ENCODE assay signal across 16 cellular contexts in the genomic region with DNA sequence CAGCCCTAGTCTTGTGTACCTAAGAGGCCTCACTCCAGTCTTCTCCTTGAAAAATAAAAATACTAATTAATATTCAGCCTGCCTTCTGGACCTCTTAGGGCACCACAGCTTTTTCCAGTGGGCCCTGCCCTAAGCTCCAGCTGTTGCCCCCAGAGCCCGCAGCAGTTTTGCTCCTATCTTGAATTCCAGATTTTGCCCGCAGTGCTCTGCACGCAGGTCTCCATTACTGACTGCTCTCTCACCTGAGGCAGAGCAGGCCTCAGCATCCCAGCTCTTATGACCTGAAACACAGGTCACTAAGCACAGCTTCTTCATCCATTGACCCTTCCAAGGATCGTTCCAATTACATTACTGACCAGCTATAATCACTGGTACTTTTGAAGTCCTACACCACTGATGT. TPM values are rescaled to one million over a fixed set of nuclear protein-coding genes. Genes with fewer than 3 reads are reported as not detected.
DNase-seq lines count a peak whose midpoint lies in the region; ATAC-seq and TF ChIP-seq lines count a peak whose summit lies in the region.
"Had no signal": no experiment of that assay in that cellular context is flagged by ENCODE, and none has a peak within 500 bp of the region (broad histone marks: within the 10 kb centered on the region; RNA-seq: fewer than 3 reads in every experiment).

No MANE protein-coding gene starts in this region.

- H2AFZ ChIP-seq in HCT116 (ENCODE audit: low read depth, low read length, poor library complexity, severe bottlenecking) (no peak overlapping the region), trophoblast cell (ENCODE audit: insufficient read depth, low read length, poor library complexity) (no peak overlapping the region)
- H2AFZ ChIP-seq: GM23248 had no signal

- peaks cover 10 to 24% of the 10 kb centered on the region in 2 experiments; a peak in 3 of 4 replicates for H3K36me3 ChIP-seq in HCT116 (ENCODE audit: control insufficient read depth in 1 of 2, insufficient read depth in 2 of 2, low read length in 2 of 2)
- H3K36me3 ChIP-seq in trophoblast cell (ENCODE audit: control insufficient read depth in 1 of 2, insufficient read depth in 2 of 2, low read length in 2 of 2): peaks cover 22 to 26% of the 10 kb centered on the region in 2 experiments

- TF ChIP-seq POLR2A in HCT116 (IDR thresholded peaks at IDR 0.05; ENCODE audit: borderline replicate concordance, extremely low read depth, insufficient read depth, insufficient read length): no peak

- RAD21 ChIA-PET in HCT116 (lab: Charles Lee; ENCODE audit: low non-redundant PET in 1 of 2, low total read pairs in 2 of 2, uncharacterized antibody in 2 of 2, unreplicated experiment in 2 of 2): interaction anchor here in 1 of 2 experiments (1.3 kb wide), 1 partner anchor 11 kb away, joined by 3 read pairs; no protein-coding TSS in a partner anchor

- H3K9me3 Mint-ChIP-seq in endothelial cell (ENCODE audit: unreplicated experiment): no peaks in the 10 kb centered on the region
- no peaks in the 10 kb centered on the region for H3K9me3 Mint-ChIP-seq in activated naive CD8-positive, alpha-beta T cell treated with anti-CD3 and anti-CD28 coated beads, Interleukin-2, amount 50 U/mL, for 24 hours
- H3K9me3 Mint-ChIP-seq: CD8-positive, alpha-beta T cell; HFFc6 had no signal

- H3K79me1 ChIP-seq in trophoblast cell (ENCODE audit: low read length): peaks cover 12% of the 10 kb centered on the region

- no CpG with 5 or more reads among the region's 4 CpGs for WGBS in trophoblast cell (ENCODE audit: extremely low coverage, insufficient coverage, insufficient read length)

- peaks cover 0 to 6% of the 10 kb centered on the region in 2 experiments; a peak in 1 of 4 replicates for H3K4me1 ChIP-seq in HCT116 (ENCODE audit: control insufficient read depth in 1 of 2, insufficient read depth in 2 of 2, low read length in 2 of 2)
- peaks cover 3 to 23% of the 10 kb centered on the region in 2 experiments for H3K4me1 ChIP-seq in trophoblast cell (ENCODE audit: control insufficient read depth in 1 of 2, insufficient read depth in 2 of 2, low read length in 2 of 2)
- H3K4me1 ChIP-seq: HAP-1 had no signal

- H2BK12ac ChIP-seq in trophoblast cell (ENCODE audit: low read length): peak overlapping the region; percentile 52

- H2BK120ac ChIP-seq in trophoblast cell (ENCODE audit: insufficient read depth, low read length, poor library complexity): no peak overlapping the region

- no peaks in the 10 kb centered on the region for H3K79me2 ChIP-seq in HCT116 (ENCODE audit: insufficient read depth, low read length)
- no peaks in the 10 kb centered on the region for H3K79me2 ChIP-seq in trophoblast cell (ENCODE audit: control insufficient read depth, insufficient read depth, low read length, poor library complexity)

- peaks cover 13% of the 10 kb centered on the region for H3K4me1 Mint-ChIP-seq in endothelial cell (ENCODE audit: unreplicated experiment)
- peaks cover 2% of the 10 kb centered on the region for H3K4me1 Mint-ChIP-seq in activated naive CD8-positive, alpha-beta T cell treated with anti-CD3 and anti-CD28 coated beads, Interleukin-2, amount 50 U/mL, for 24 hours

- POLR2A ChIA-PET in HCT116 (lab: Charles Lee): no interaction called here

- peak overlapping the region; percentile 26 for H4K91ac ChIP-seq in trophoblast cell (ENCODE audit: low read depth, low read length)

- H3K27ac Mint-ChIP-seq in endothelial cell (ENCODE audit: unreplicated experiment): peak overlapping the region; percentile 28
- H3K27ac Mint-ChIP-seq in activated naive CD8-positive, alpha-beta T cell treated with anti-CD3 and anti-CD28 coated beads, Interleukin-2, amount 50 U/mL, for 24 hours: no peak overlapping the region
- H3K27ac Mint-ChIP-seq: B cell; CD8-positive, alpha-beta T cell; HFFc6 had no signal

- no peak overlapping the region for H2AK5ac ChIP-seq in trophoblast cell (ENCODE audit: low read length)

- no peak for DNase-seq in HCT116 (ENCODE audit: low read depth, low spot score)
- no peak for DNase-seq in endothelial cell (ENCODE audit: low spot score)
- DNase-seq in trophoblast cell: peak; percentile 79 to 90
- no peak for DNase-seq in H4 (ENCODE audit: low spot score)
- DNase-seq in DMS153 treated with DMSO at 0.1 percent for 48 hours (lab: John Stamatoyannopoulos, UW; ENCODE audit: unreplicated experiment): no peak
- no peak for DNase-seq in activated naive CD8-positive, alpha-beta T cell treated with anti-CD3 and anti-CD28 coated beads, Interleukin-2, amount 50 U/mL, for 24 hours
- DNase-seq: CD8-positive, alpha-beta T cell; COR-L47; GM23248; HFFc6 had no signal

- no peak overlapping the region for H3K18ac ChIP-seq in trophoblast cell (ENCODE audit: low read length)

- intact Hi-C loops in HCT116 (cut with micrococcal nuclease): no loop called here

- H3K4me2 ChIP-seq in HCT116 (ENCODE audit: low read length) (no peak overlapping the region), trophoblast cell (ENCODE audit: low read length) (no peak overlapping the region)

- ATAC-seq in HCT116 (no peak), GM19452 (IDR thresholded peaks at IDR 0.05; ENCODE audit: unreplicated experiment) (no peak)
- ATAC-seq in activated naive CD8-positive, alpha-beta T cell treated with anti-CD3 and anti-CD28 coated beads, Interleukin-2, amount 50 U/mL, for 24 hours: no peak
- ATAC-seq: CD8-positive, alpha-beta T cell; GM12878; HepG2 had no signal

- H4K8ac ChIP-seq in trophoblast cell (ENCODE audit: low read depth, low read length): peak overlapping the region; percentile 35

- no peak overlapping the region for H3K14ac ChIP-seq in trophoblast cell (ENCODE audit: low read length)

- H3K27me3 ChIP-seq in HCT116 (ENCODE audit: insufficient read depth, low read length): no peaks in the 10 kb centered on the region
- H3K27me3 ChIP-seq in trophoblast cell (ENCODE audit: insufficient read depth, low read length): no peaks in the 10 kb centered on the region

- H4K12ac ChIP-seq in trophoblast cell (ENCODE audit: low read depth, low read length): no peak overlapping the region

- H3K36me3 Mint-ChIP-seq in endothelial cell (ENCODE audit: low read depth, unreplicated experiment): peaks cover 64% of the 10 kb centered on the region
- peaks cover 16% of the 10 kb centered on the region for H3K36me3 Mint-ChIP-seq in activated naive CD8-positive, alpha-beta T cell treated with anti-CD3 and anti-CD28 coated beads, Interleukin-2, amount 50 U/mL, for 24 hours (ENCODE audit: low read depth)

- H4K20me1 ChIP-seq in HCT116 (ENCODE audit: insufficient read depth): no peaks in the 10 kb centered on the region

- H3K4me3 Mint-ChIP-seq in endothelial cell (ENCODE audit: unreplicated experiment): peak overlapping the region; percentile 2
- H3K4me3 Mint-ChIP-seq in activated naive CD8-positive, alpha-beta T cell treated with anti-CD3 and anti-CD28 coated beads, Interleukin-2, amount 50 U/mL, for 24 hours: no peak overlapping the region
- H3K4me3 Mint-ChIP-seq: B cell; CD8-positive, alpha-beta T cell; HFFc6 had no signal

- no TSS peak for BruUV-seq in HCT116 (replicated peaks; lab: Mats Ljungman, UMichigan)

- TF ChIP-seq CTCF in HCT116 (IDR thresholded peaks at IDR 0.05 in 2 of 3, conservative IDR thresholded peaks at IDR 0.05 in 1 of 3; ENCODE audit: borderline replicate concordance in 1 of 3, insufficient read depth in 1 of 3, low read depth in 2 of 3, low read length in 2 of 3) (no peak), endothelial cell (IDR thresholded peaks at IDR 0.05; ENCODE audit: unreplicated experiment) (no peak)

- CTCF ChIA-PET in HCT116 (lab: Charles Lee): interaction anchor here (3.3 kb wide), 1 partner anchor 10 kb away, joined by 16 read pairs; no protein-coding TSS in a partner anchor

- H3K4me3 ChIP-seq in HCT116 (replicated peaks in 1 of 2; ENCODE audit: low read depth in 1 of 2, low read length in 2 of 2) (no peak overlapping the region), trophoblast cell (ENCODE audit: low read depth, low read length) (no peak overlapping the region)
- H3K4me3 ChIP-seq: GM12878, GM23248, HAP-1 had no signal

- H3K9me2 ChIP-seq in HCT116 (ENCODE audit: insufficient read depth): no peaks in the 10 kb centered on the region

- H2BK5ac ChIP-seq in trophoblast cell (ENCODE audit: low read depth, low read length, poor library complexity): peak overlapping the region; percentile 31

- no peak overlapping the region for H3K4ac ChIP-seq in trophoblast cell (ENCODE audit: low read depth, low read length)

- no peak for TF ChIP-seq RAD21 in HCT116 (IDR thresholded peaks at IDR 0.05; ENCODE audit: low read depth)

- H3K27me3 Mint-ChIP-seq in endothelial cell (ENCODE audit: unreplicated experiment): peaks cover 4% of the 10 kb centered on the region
- H3K27me3 Mint-ChIP-seq in activated naive CD8-positive, alpha-beta T cell treated with anti-CD3 and anti-CD28 coated beads, Interleukin-2, amount 50 U/mL, for 24 hours: peaks cover 2% of the 10 kb centered on the region
- H3K27me3 Mint-ChIP-seq: B cell had no signal

- H3K9me3 ChIP-seq in HCT116 (ENCODE audit: control insufficient read depth in 1 of 2, insufficient read depth in 1 of 2, low read depth in 1 of 2, low read length in 2 of 2): no peaks in the 10 kb centered on the region
- H3K9me3 ChIP-seq in trophoblast cell (ENCODE audit: insufficient read depth, low read depth, low read length): no peaks in the 10 kb centered on the region
- H3K9me3 ChIP-seq: HAP-1 had no signal

- H3K23ac ChIP-seq in trophoblast cell (ENCODE audit: low read length): no peak overlapping the region

- no peak overlapping the region for H3K9ac ChIP-seq in HCT116 (ENCODE audit: low read length)
- no peak overlapping the region for H3K9ac ChIP-seq in trophoblast cell (ENCODE audit: low read length)
- H3K9ac ChIP-seq: GM23248 had no signal

- H3K27ac ChIP-seq in HCT116 (ENCODE audit: low read depth, low read length): no peak overlapping the region
- peak overlapping the region; percentile 83 for H3K27ac ChIP-seq in trophoblast cell (ENCODE audit: low read depth, low read length)
- H3K27ac ChIP-seq: C4-2B, GM23248 had no signal

RNA-seq across cellular contexts. Expression of a gene that starts 28.4 kb away (rescaled TPM):
- total RNA-seq in HCT116 (2021; ENCODE audit: unreplicated experiment) (17.7 TPM), endothelial cell (ENCODE audit: unreplicated experiment) (24.2 TPM)
- 10.5 and 11.0 TPM in 2 replicates for polyA plus RNA-seq in HCT116 (2012)
- 10.2 and 11.6 TPM in 2 replicates for polyA plus RNA-seq in trophoblast cell (2013)
- total RNA-seq in H4 (2014; rRNA removed; shearing (Covaris generic)): 18.7 and 35.1 TPM in 2 replicates

RNA-seq across cellular contexts. Expression of a gene that starts 45.1 kb away (rescaled TPM):
- total RNA-seq in HCT116 (2021; ENCODE audit: unreplicated experiment) (1.4 TPM), endothelial cell (ENCODE audit: unreplicated experiment) (0.64 TPM)
- 1.6 and 1.8 TPM in 2 replicates for polyA plus RNA-seq in HCT116 (2012)
- 41.8 and 44.5 TPM in 2 replicates for polyA plus RNA-seq in trophoblast cell (2013)
- total RNA-seq in H4 (2014; rRNA removed; shearing (Covaris generic)): 0.47 and 0.48 TPM in 2 replicates

RNA-seq across cellular contexts. Expression of a gene that starts 49.0 kb away (rescaled TPM):
- total RNA-seq in HCT116 (2021; ENCODE audit: unreplicated experiment) (65.2 TPM), endothelial cell (ENCODE audit: unreplicated experiment) (103 TPM)
- polyA plus RNA-seq in HCT116 (2012): 45.1 and 45.5 TPM in 2 replicates
- polyA plus RNA-seq in trophoblast cell (2013): 62.3 and 70.2 TPM in 2 replicates
- 20.7 and 21.5 TPM in 2 replicates for total RNA-seq in H4 (2014; rRNA removed; shearing (Covaris generic))

RNA-seq across cellular contexts. Expression of a gene that starts 54.3 kb away (rescaled TPM):
- total RNA-seq in HCT116 (2021; ENCODE audit: unreplicated experiment) (137 TPM), endothelial cell (ENCODE audit: unreplicated experiment) (66.3 TPM)
- polyA plus RNA-seq in HCT116 (2012): 108 and 113 TPM in 2 replicates
- polyA plus RNA-seq in trophoblast cell (2013): 136 and 137 TPM in 2 replicates
- total RNA-seq in H4 (2014; rRNA removed; shearing (Covaris generic)): 26.8 and 31.9 TPM in 2 replicates

RNA-seq across cellular contexts. Expression of a gene that starts 59.2 kb away (rescaled TPM):
- total RNA-seq in HCT116 (2021; ENCODE audit: unreplicated experiment): 47.9 TPM
- polyA plus RNA-seq in HCT116 (2012): 51.7 and 52.4 TPM in 2 replicates
- total RNA-seq in endothelial cell (ENCODE audit: unreplicated experiment): 45.9 TPM
- polyA plus RNA-seq in trophoblast cell (2013): 37.8 and 38.0 TPM in 2 replicates
- 23.2 and 31.9 TPM in 2 replicates for total RNA-seq in H4 (2014; rRNA removed; shearing (Covaris generic))

Comparison
In these comparisons a context has a peak if more than half of its experiments do, and no peak if none do; other contexts are left out.
1. DNase-seq: peak in trophoblast cell (2 of 2); none in HCT116 (single experiment), endothelial cell (single experiment), H4 (single experiment), DMS153 treated with DMSO at 0.1 percent for 48 hours (single experiment) and activated naive CD8-positive, alpha-beta T cell treated with anti-CD3 and anti-CD28 coated beads, Interleukin-2, amount 50 U/mL, for 24 hours (single experiment).